ENCODE assay signal across 8 cellular contexts in genomic region chr7:63925626-63926460, GRCh38.
A peak's percentile ranks its signal among the peaks of the same experiment; 100 is the strongest.
DNase-seq lines count a peak whose midpoint lies in the region; ATAC-seq and TF ChIP-seq lines count a peak whose summit lies in the region.

No MANE protein-coding gene starts in this region.

- H3K4me1 Mint-ChIP-seq in Calu3 (ENCODE audit: low read depth, unreplicated experiment): no peaks in the 10 kb centered on the region
- H3K4me1 Mint-ChIP-seq in activated CD4-positive, alpha-beta memory T cell treated with anti-CD3 and anti-CD28 coated beads for 36 hours (ENCODE audit: low read depth): peaks cover 6% of the 10 kb centered on the region
- peaks cover 0 to 8% of the 10 kb centered on the region in 2 donors for H3K4me1 Mint-ChIP-seq in natural killer cell treated with Interleukin-12 subunit alpha and Interleukin-12 subunit beta and Interleukin-15 and Interleukin-18, amount 100 ng/mL, for 72 hours (ENCODE audit: low read depth in 2 of 2)

- intact Hi-C loops in Calu3 (cut with micrococcal nuclease; ENCODE audit: unreplicated experiment): no loop called here
- intact Hi-C loops in activated CD4-positive, alpha-beta memory T cell treated with anti-CD3 and anti-CD28 coated beads for 36 hours (cut with micrococcal nuclease): loop anchor here (1.0 to 5.0 kb wide), 5 partner anchors 26 to 1113 kb away; partner anchors contain the start of gene ZNF680
- intact Hi-C loops in stomach (cut with DNase I; ENCODE audit: low total_unique reads): no loop called here

- H3K27me3 ChIP-seq in stomach: peaks cover 0 to under 1% (median 0%) of the 10 kb centered on the region in 3 donors

- CTCF ChIA-PET in Calu3 (lab: Charles Lee): interaction anchor here (0.6 kb wide), 1 partner anchor 10 kb away, joined by 3 read pairs; no protein-coding TSS in a partner anchor
- CTCF ChIA-PET in activated CD4-positive, alpha-beta memory T cell treated with anti-CD3 and anti-CD28 coated beads for 36 hours (lab: Charles Lee): interaction anchor here (1.5 kb wide), 1 partner anchor 26 kb away, joined by 4 read pairs; no protein-coding TSS in a partner anchor

- H3K4me3 ChIP-seq in stomach: peak overlapping the region; percentile 42 to 73 (median 62)

- 2 to 22% (median 7%) methylated on average over 40 to 47 of the region's 47 CpGs for WGBS in stomach, 5 donors

- no peak for TF ChIP-seq POLR2A in stomach (IDR thresholded peaks at IDR 0.05)

- no peaks in the 10 kb centered on the region for H3K27me3 Mint-ChIP-seq in Calu3 (ENCODE audit: unreplicated experiment)
- no peaks in the 10 kb centered on the region for H3K27me3 Mint-ChIP-seq in activated CD4-positive, alpha-beta memory T cell treated with anti-CD3 and anti-CD28 coated beads for 36 hours
- no peaks in the 10 kb centered on the region for H3K27me3 Mint-ChIP-seq in natural killer cell treated with Interleukin-12 subunit alpha and Interleukin-12 subunit beta and Interleukin-15 and Interleukin-18, amount 100 ng/mL, for 72 hours

- peaks cover 6% of the 10 kb centered on the region for H3K36me3 Mint-ChIP-seq in Calu3 (ENCODE audit: insufficient read depth, unreplicated experiment)
- H3K36me3 Mint-ChIP-seq in activated CD4-positive, alpha-beta memory T cell treated with anti-CD3 and anti-CD28 coated beads for 36 hours: no peaks in the 10 kb centered on the region
- H3K36me3 Mint-ChIP-seq in natural killer cell treated with Interleukin-12 subunit alpha and Interleukin-12 subunit beta and Interleukin-15 and Interleukin-18, amount 100 ng/mL, for 72 hours: peaks cover 13% of the 10 kb centered on the region

- H3K4me1 ChIP-seq in stomach: peaks cover 0 to 17% (median 4%) of the 10 kb centered on the region in 4 donors

- ATAC-seq in natural killer cell treated with Interleukin-12 subunit alpha and Interleukin-12 subunit beta and Interleukin-15 and Interleukin-18, amount 100 ng/mL, for 72 hours: peak; percentile 46 to 98

- no peak for TF ChIP-seq EP300 in stomach (IDR thresholded peaks at IDR 0.05)

- H3K36me3 ChIP-seq in stomach: no peaks in the 10 kb centered on the region

- H3K9me3 Mint-ChIP-seq in Calu3 (ENCODE audit: low read depth, unreplicated experiment): peaks cover 12% of the 10 kb centered on the region
- peaks cover 16% of the 10 kb centered on the region for H3K9me3 Mint-ChIP-seq in activated CD4-positive, alpha-beta memory T cell treated with anti-CD3 and anti-CD28 coated beads for 36 hours
- H3K9me3 Mint-ChIP-seq in natural killer cell treated with Interleukin-12 subunit alpha and Interleukin-12 subunit beta and Interleukin-15 and Interleukin-18, amount 100 ng/mL, for 72 hours: peaks cover 15% of the 10 kb centered on the region

- TF ChIP-seq CTCF in Calu3 (IDR thresholded peaks at IDR 0.05; ENCODE audit: unreplicated experiment) (no peak), stomach (IDR thresholded peaks at IDR 0.05) (no peak)

- POLR2A ChIA-PET in activated CD4-positive, alpha-beta memory T cell treated with anti-CD3 and anti-CD28 coated beads for 36 hours (lab: Charles Lee): interaction anchor here (0.6 to 1.4 kb wide), 4 partner anchors 19 to 387 kb away, joined by 3 to 7 read pairs (median 4); partner anchors contain the start of gene ZNF736

- BruUV-seq in Calu3 (replicated peaks; lab: Mats Ljungman, UMichigan): no TSS peak

- H3K9me3 ChIP-seq in stomach: peaks cover 0 to 49% (median 4%) of the 10 kb centered on the region in 4 donors

- DNase-seq in Calu3: peak; percentile 60
- peak; percentile 27 for DNase-seq in NCI-H1048 (lab: John Stamatoyannopoulos, UW)
- peak; percentile 91 for DNase-seq in activated CD4-positive, alpha-beta memory T cell treated with anti-CD3 and anti-CD28 coated beads for 36 hours
- peak; percentile 85 for DNase-seq in effector CD8-positive, alpha-beta T cell (lab: John Stamatoyannopoulos, UW)
- DNase-seq in natural killer cell treated with Interleukin-12 subunit alpha and Interleukin-12 subunit beta and Interleukin-15 and Interleukin-18, amount 100 ng/mL, for 72 hours (ENCODE audit: low spot score): peak; percentile 88
- peak; percentile 64 for DNase-seq in stomach
- DNase-seq in NAMALWA (ENCODE audit: low spot score): no peak
- DNase-seq in NK-92 (lab: John Stamatoyannopoulos, UW; ENCODE audit: unreplicated experiment): no peak

- peak overlapping the region; percentile 67 for H3K4me3 Mint-ChIP-seq in Calu3 (ENCODE audit: low read depth, unreplicated experiment)
- peak overlapping the region; percentile 89 for H3K4me3 Mint-ChIP-seq in activated CD4-positive, alpha-beta memory T cell treated with anti-CD3 and anti-CD28 coated beads for 36 hours
- no peak overlapping the region for H3K4me3 Mint-ChIP-seq in natural killer cell treated with Interleukin-12 subunit alpha and Interleukin-12 subunit beta and Interleukin-15 and Interleukin-18, amount 100 ng/mL, for 72 hours

- peak overlapping the region; percentile 64 to 93 (median 89) for H3K27ac ChIP-seq in stomach

- no peak overlapping the region for H3K27ac Mint-ChIP-seq in Calu3 (ENCODE audit: unreplicated experiment)
- H3K27ac Mint-ChIP-seq in activated CD4-positive, alpha-beta memory T cell treated with anti-CD3 and anti-CD28 coated beads for 36 hours: peak overlapping the region; percentile 93
- peak overlapping the region in 1 of 2 donors; percentile 92 for H3K27ac Mint-ChIP-seq in natural killer cell treated with Interleukin-12 subunit alpha and Interleukin-12 subunit beta and Interleukin-15 and Interleukin-18, amount 100 ng/mL, for 72 hours

Comparison
In these comparisons a context has a peak if more than half of its experiments do, and no peak if none do; other contexts are left out.
1. DNase-seq: peak in Calu3 (single experiment), NCI-H1048 (single experiment), activated CD4-positive, alpha-beta memory T cell treated with anti-CD3 and anti-CD28 coated beads for 36 hours (single experiment), effector CD8-positive, alpha-beta T cell (single experiment), natural killer cell treated with Interleukin-12 subunit alpha and Interleukin-12 subunit beta and Interleukin-15 and Interleukin-18, amount 100 ng/mL, for 72 hours (single experiment) and stomach (single experiment); none in NAMALWA (single experiment) and NK-92 (single experiment).